12 cellular contexts compared by ENCODE assay signal in the genomic region with DNA sequence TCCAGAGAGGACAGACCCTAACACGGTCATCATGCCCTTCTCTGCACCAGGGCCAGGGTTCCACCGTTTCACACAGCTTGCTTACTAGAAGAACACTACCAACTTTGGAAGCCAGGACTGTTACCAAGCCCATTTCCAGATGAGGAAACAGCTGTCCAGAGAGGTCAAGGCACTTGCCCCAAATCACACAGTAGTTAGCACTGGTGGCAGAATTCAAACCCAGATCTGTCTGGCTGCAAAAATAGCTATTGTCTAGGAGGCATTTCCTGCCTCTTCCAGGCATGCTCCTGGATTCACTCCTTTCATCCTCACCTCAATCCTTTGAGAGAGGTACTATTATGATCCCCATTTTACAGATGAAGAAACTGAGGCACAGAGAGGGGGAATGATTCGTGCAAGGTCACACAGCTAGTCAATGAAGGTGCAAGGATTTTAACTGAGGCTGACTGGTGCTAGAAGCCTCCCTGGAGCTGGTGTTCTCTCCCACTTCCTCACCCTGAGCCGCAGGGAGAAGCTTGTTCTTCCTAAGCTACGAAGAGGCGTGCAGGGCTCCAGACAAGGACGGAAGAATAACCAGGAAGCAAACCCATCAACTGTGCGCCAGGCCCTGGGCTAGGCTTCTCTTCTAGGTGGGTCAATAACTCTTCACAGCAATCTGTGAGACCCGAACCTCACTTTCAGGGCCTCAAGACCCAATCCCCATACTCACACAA. TPM values are rescaled to one million over a fixed set of nuclear protein-coding genes. Genes with fewer than 3 reads are reported as not detected.
DNase-seq lines count a peak whose midpoint lies in the region; ATAC-seq and TF ChIP-seq lines count a peak whose summit lies in the region.
"Had no signal": no experiment of that assay in that cellular context is flagged by ENCODE, and none has a peak within 500 bp of the region (broad histone marks: within the 10 kb centered on the region; RNA-seq: fewer than 3 reads in every experiment).

No MANE protein-coding gene starts in this region.

- no peaks in the 10 kb centered on the region for H3K27me3 Mint-ChIP-seq in activated naive CD8-positive, alpha-beta T cell treated with anti-CD3 and anti-CD28 coated beads, Interleukin-2, amount 10 ng/mL, durations not matched to agents 7 days and 5 days
- H3K27me3 Mint-ChIP-seq in natural killer cell (ENCODE audit: low read depth in 2 of 2) = no peaks in the 10 kb centered on the region

- H3K27ac ChIP-seq in BLaER1 = peak overlapping the region; percentile 98

- intact Hi-C loops in natural killer cell (cut with micrococcal nuclease) = loop anchor here (1.0 to 10.0 kb wide), 2 partner anchors 9 to 547 kb away; no protein-coding TSS in a partner anchor

- no peak for ATAC-seq in activated naive CD8-positive, alpha-beta T cell treated with anti-CD3 and anti-CD28 coated beads, Interleukin-2, amount 10 ng/mL, durations not matched to agents 7 days and 5 days (ENCODE audit: low read depth)
- ATAC-seq in natural killer cell (no peak), GM18517 (IDR thresholded peaks at IDR 0.05; ENCODE audit: unreplicated experiment) (no peak)
- ATAC-seq: PC-3 had no signal

- no peaks in the 10 kb centered on the region for H3K27me3 ChIP-seq in BLaER1

- H3K9ac ChIP-seq in BLaER1 = peak overlapping the region; percentile 98

- DNase-seq in GM12864 (ENCODE audit: low read depth) (no peak), natural killer cell (no peak), GM19240 (ENCODE audit: insufficient read length, low spot score) (no peak), HCEC 1CT (no peak)
- DNase-seq in activated naive CD8-positive, alpha-beta T cell treated with anti-CD3 and anti-CD28 coated beads, Interleukin-2, amount 10 ng/mL, durations not matched to agents 7 days and 5 days = no peak
- DNase-seq in activated effector memory CD4-positive, alpha-beta T cell treated with Interleukin-2 at 50 U/mL for 16 hours = no peak
- DNase-seq: NCI-H146 had no signal

- peak overlapping the region; percentile 93 for H3K4me3 ChIP-seq in BLaER1
- peak overlapping the region; percentile 92 for H3K4me3 ChIP-seq in GM12864 (ENCODE audit: low read depth, low read length)
- H3K4me3 ChIP-seq: HAP-1 had no signal

- H3K4me1 Mint-ChIP-seq in activated naive CD8-positive, alpha-beta T cell treated with anti-CD3 and anti-CD28 coated beads, Interleukin-2, amount 10 ng/mL, durations not matched to agents 7 days and 5 days = peaks cover 70% of the 10 kb centered on the region
- H3K4me1 Mint-ChIP-seq in natural killer cell = peaks cover 69 to 78% of the 10 kb centered on the region in 2 donors

- POLR2A ChIA-PET in activated naive CD8-positive, alpha-beta T cell treated with anti-CD3 and anti-CD28 coated beads, Interleukin-2, amount 10 ng/mL, durations not matched to agents 7 days and 5 days (lab: Charles Lee) = interaction anchor here (0.9 to 11.5 kb wide), 4 partner anchors 12 to 39 kb away, joined by 3 to 284 read pairs (median 6); no protein-coding TSS in a partner anchor

- peak overlapping the region; percentile 98 for H3K4me2 ChIP-seq in BLaER1

- H3K9me3 Mint-ChIP-seq in activated naive CD8-positive, alpha-beta T cell treated with anti-CD3 and anti-CD28 coated beads, Interleukin-2, amount 10 ng/mL, durations not matched to agents 7 days and 5 days = no peaks in the 10 kb centered on the region
- no peaks in the 10 kb centered on the region for H3K9me3 Mint-ChIP-seq in natural killer cell

- no peak for TF ChIP-seq CTCF in GM12864 (IDR thresholded peaks at IDR 0.05; ENCODE audit: low read depth, low read length, missing control alignments)
- TF ChIP-seq CTCF in natural killer cell (IDR thresholded peaks at IDR 0.05) = no peak

- H3K9me3 ChIP-seq in BLaER1 = no peaks in the 10 kb centered on the region
- H3K9me3 ChIP-seq: HAP-1, tibial artery had no signal

- H3K36me3 Mint-ChIP-seq in activated naive CD8-positive, alpha-beta T cell treated with anti-CD3 and anti-CD28 coated beads, Interleukin-2, amount 10 ng/mL, durations not matched to agents 7 days and 5 days = peaks cover 16% of the 10 kb centered on the region
- no peaks in the 10 kb centered on the region for H3K36me3 Mint-ChIP-seq in natural killer cell

- peaks cover 25% of the 10 kb centered on the region for H3K36me3 ChIP-seq in BLaER1
- H3K36me3 ChIP-seq: HAP-1, tibial artery had no signal

- H3K4me3 Mint-ChIP-seq in activated naive CD8-positive, alpha-beta T cell treated with anti-CD3 and anti-CD28 coated beads, Interleukin-2, amount 10 ng/mL, durations not matched to agents 7 days and 5 days = peak overlapping the region; percentile 99
- H3K4me3 Mint-ChIP-seq in natural killer cell = peak overlapping the region; percentile 99

- peaks cover 70% of the 10 kb centered on the region for H3K4me1 ChIP-seq in BLaER1
- H3K4me1 ChIP-seq: HAP-1 had no signal

- peak overlapping the region; percentile 99 for H3K27ac Mint-ChIP-seq in activated naive CD8-positive, alpha-beta T cell treated with anti-CD3 and anti-CD28 coated beads, Interleukin-2, amount 10 ng/mL, durations not matched to agents 7 days and 5 days
- peak overlapping the region; percentile 99 to 100 for H3K27ac Mint-ChIP-seq in natural killer cell

- H4K20me1 ChIP-seq in BLaER1 = peaks cover 27% of the 10 kb centered on the region

RNA-seq across cellular contexts. Expression of a gene that starts 0.6 kb away (rescaled TPM):
- total RNA-seq in activated naive CD8-positive, alpha-beta T cell treated with anti-CD3 and anti-CD28 coated beads, Interleukin-2, amount 10 ng/mL, durations not matched to agents 7 days and 5 days = 100 to 1,000 TPM; 474 to 485 TPM
- 100 to 1,000 TPM; 520 to 674 (median 533) TPM for total RNA-seq in natural killer cell
- total RNA-seq: PC-3 had no signal

RNA-seq across cellular contexts. Expression of a gene that starts 34.7 kb away (rescaled TPM):
- under 1 TPM in 1 of 2 experiments, not detected in 1; 0.26 TPM for total RNA-seq in activated naive CD8-positive, alpha-beta T cell treated with anti-CD3 and anti-CD28 coated beads, Interleukin-2, amount 10 ng/mL, durations not matched to agents 7 days and 5 days
- total RNA-seq in natural killer cell = 1 to 10 TPM in 2 of 3 donors, under 1 TPM in 1; 0.93 to 1.7 (median 1.2) TPM
- total RNA-seq: PC-3 had no signal
